In the genomic region with DNA sequence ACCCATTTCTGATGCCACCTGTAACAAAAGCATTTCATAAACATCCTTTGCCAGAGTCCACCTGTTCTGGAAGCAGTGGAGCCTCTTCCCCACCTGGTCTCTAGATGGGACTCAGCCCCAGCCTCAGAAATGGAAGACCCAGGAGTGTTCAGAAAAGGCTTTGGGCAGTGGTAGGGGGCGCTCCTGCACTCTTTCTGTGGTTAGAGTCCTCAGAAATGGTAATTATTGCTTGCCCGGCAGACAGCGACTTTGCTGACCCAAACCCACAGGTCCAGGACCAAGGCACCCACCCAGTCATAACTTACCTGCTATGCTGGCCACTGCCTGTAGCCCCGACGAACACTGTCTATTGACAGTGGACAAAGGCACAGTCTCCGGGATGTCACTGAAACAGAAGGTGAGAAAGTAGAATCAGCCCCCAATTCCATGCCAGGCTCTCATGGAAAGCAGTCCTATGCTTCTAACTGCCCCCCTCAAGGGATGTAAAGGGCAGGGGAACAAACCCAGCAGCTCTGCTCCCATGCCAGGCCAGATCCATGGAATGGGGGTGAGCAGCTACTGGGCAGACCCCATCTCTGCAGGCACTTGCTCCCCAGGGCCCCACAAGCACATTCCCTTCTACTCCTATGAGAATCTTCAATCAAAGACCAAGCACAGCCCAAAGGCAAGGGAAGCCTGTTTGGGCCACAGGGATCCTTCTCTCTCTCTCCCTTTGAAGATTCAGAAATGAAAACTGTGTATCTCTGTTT, we compare ENCODE assay signal across 1 cellular context.
TF ChIP-seq lines count a peak whose summit lies in the region.

No MANE protein-coding gene starts in this region.

TF ChIP-seq in HepG2, 621 proteins besides CTCF, POLR2A, EP300 and RAD21 (continued from another document and continues in another):
- TF ChIP-seq, protein P1, sequence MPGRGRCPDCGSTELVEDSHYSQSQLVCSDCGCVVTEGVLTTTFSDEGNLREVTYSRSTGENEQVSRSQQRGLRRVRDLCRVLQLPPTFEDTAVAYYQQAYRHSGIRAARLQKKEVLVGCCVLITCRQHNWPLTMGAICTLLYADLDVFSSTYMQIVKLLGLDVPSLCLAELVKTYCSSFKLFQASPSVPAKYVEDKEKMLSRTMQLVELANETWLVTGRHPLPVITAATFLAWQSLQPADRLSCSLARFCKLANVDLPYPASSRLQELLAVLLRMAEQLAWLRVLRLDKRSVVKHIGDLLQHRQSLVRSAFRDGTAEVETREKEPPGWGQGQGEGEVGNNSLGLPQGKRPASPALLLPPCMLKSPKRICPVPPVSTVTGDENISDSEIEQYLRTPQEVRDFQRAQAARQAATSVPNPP (CRISPR knock-in tag; IDR thresholded peaks at IDR 0.05): 0 out of 2 replicates have a peak, but pooled peaks have one; percentile 54
- TF ChIP-seq, protein P2, sequence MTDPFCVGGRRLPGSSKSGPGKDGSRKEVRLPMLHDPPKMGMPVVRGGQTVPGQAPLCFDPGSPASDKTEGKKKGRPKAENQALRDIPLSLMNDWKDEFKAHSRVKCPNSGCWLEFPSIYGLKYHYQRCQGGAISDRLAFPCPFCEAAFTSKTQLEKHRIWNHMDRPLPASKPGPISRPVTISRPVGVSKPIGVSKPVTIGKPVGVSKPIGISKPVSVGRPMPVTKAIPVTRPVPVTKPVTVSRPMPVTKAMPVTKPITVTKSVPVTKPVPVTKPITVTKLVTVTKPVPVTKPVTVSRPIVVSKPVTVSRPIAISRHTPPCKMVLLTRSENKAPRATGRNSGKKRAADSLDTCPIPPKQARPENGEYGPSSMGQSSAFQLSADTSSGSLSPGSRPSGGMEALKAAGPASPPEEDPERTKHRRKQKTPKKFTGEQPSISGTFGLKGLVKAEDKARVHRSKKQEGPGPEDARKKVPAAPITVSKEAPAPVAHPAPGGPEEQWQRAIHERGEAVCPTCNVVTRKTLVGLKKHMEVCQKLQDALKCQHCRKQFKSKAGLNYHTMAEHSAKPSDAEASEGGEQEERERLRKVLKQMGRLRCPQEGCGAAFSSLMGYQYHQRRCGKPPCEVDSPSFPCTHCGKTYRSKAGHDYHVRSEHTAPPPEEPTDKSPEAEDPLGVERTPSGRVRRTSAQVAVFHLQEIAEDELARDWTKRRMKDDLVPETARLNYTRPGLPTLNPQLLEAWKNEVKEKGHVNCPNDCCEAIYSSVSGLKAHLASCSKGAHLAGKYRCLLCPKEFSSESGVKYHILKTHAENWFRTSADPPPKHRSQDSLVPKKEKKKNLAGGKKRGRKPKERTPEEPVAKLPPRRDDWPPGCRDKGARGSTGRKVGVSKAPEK (CRISPR knock-in tag; IDR thresholded peaks at IDR 0.05; ENCODE audit: borderline replicate concordance): no peak
- TF ChIP-seq ZNF446 (CRISPR knock-in tag; IDR thresholded peaks at IDR 0.05) (no peak), HOXA7 (CRISPR knock-in tag; IDR thresholded peaks at IDR 0.05) (no peak), EHMT2 (IDR thresholded peaks at IDR 0.05; ENCODE audit: borderline replicate concordance, low read depth, low read length) (no peak), ZNF34 (CRISPR knock-in tag; IDR thresholded peaks at IDR 0.05; ENCODE audit: borderline replicate concordance) (no peak), YEATS4 (CRISPR knock-in tag; IDR thresholded peaks at IDR 0.05; ENCODE audit: borderline replicate concordance) (no peak), AGO2 (optimal IDR thresholded peaks at IDR 0.05; ENCODE audit: low read depth, low read length) (peak; percentile 13), PHF5A (CRISPR knock-in tag; IDR thresholded peaks at IDR 0.05; ENCODE audit: low read depth, unreplicated experiment) (no peak), STAG1 (CRISPR knock-in tag; IDR thresholded peaks at IDR 0.05) (peak; percentile 54), ZNF607 (CRISPR knock-in tag; IDR thresholded peaks at IDR 0.05; ENCODE audit: borderline replicate concordance) (no peak), RAD51 (IDR thresholded peaks at IDR 0.05; ENCODE audit: borderline replicate concordance) (no peak), WIZ (CRISPR knock-in tag; IDR thresholded peaks at IDR 0.05) (no peak), MZF1 (CRISPR knock-in tag; IDR thresholded peaks at IDR 0.05; ENCODE audit: borderline replicate concordance) (no peak), ZNF20 (CRISPR knock-in tag; IDR thresholded peaks at IDR 0.05) (no peak), NRL (CRISPR knock-in tag; IDR thresholded peaks at IDR 0.05; ENCODE audit: borderline replicate concordance) (no peak), ZNF891 (CRISPR knock-in tag; IDR thresholded peaks at IDR 0.05) (peak; percentile 65; the same call in 1 of the 2 replicates), ZNF619 (CRISPR knock-in tag; IDR thresholded peaks at IDR 0.05) (no peak), EED (CRISPR knock-in tag; IDR thresholded peaks at IDR 0.05) (no peak), ZNF879 (CRISPR knock-in tag; IDR thresholded peaks at IDR 0.05) (no peak), HOXA5 (CRISPR knock-in tag; IDR thresholded peaks at IDR 0.05) (no peak), ZSCAN20 (CRISPR knock-in tag; IDR thresholded peaks at IDR 0.05; ENCODE audit: borderline replicate concordance) (no peak), ZNF660 (CRISPR knock-in tag; IDR thresholded peaks at IDR 0.05; ENCODE audit: borderline replicate concordance, low read depth) (no peak), ZSCAN29 (CRISPR knock-in tag; conservative IDR thresholded peaks at IDR 0.05) (no peak), ATAD3A (CRISPR knock-in tag; IDR thresholded peaks at IDR 0.05) (no peak), ZNF124 (CRISPR knock-in tag; IDR thresholded peaks at IDR 0.05) (no peak)
- TF ChIP-seq, protein P3, sequence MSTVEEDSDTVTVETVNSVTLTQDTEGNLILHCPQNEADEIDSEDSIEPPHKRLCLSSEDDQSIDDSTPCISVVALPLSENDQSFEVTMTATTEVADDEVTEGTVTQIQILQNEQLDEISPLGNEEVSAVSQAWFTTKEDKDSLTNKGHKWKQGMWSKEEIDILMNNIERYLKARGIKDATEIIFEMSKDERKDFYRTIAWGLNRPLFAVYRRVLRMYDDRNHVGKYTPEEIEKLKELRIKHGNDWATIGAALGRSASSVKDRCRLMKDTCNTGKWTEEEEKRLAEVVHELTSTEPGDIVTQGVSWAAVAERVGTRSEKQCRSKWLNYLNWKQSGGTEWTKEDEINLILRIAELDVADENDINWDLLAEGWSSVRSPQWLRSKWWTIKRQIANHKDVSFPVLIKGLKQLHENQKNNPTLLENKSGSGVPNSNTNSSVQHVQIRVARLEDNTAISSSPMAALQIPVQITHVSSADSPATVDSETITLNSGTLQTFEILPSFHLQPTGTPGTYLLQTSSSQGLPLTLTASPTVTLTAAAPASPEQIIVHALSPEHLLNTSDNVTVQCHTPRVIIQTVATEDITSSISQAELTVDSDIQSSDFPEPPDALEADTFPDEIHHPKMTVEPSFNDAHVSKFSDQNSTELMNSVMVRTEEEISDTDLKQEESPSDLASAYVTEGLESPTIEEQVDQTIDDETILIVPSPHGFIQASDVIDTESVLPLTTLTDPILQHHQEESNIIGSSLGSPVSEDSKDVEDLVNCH (CRISPR knock-in tag; IDR thresholded peaks at IDR 0.05): no peak
- TF ChIP-seq, protein P4, sequence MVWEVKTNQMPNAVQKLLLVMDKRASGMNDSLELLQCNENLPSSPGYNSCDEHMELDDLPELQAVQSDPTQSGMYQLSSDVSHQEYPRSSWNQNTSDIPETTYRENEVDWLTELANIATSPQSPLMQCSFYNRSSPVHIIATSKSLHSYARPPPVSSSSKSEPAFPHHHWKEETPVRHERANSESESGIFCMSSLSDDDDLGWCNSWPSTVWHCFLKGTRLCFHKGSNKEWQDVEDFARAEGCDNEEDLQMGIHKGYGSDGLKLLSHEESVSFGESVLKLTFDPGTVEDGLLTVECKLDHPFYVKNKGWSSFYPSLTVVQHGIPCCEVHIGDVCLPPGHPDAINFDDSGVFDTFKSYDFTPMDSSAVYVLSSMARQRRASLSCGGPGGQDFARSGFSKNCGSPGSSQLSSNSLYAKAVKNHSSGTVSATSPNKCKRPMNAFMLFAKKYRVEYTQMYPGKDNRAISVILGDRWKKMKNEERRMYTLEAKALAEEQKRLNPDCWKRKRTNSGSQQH (CRISPR knock-in tag; IDR thresholded peaks at IDR 0.05; ENCODE audit: low read depth): no peak
- TF ChIP-seq, protein P5, sequence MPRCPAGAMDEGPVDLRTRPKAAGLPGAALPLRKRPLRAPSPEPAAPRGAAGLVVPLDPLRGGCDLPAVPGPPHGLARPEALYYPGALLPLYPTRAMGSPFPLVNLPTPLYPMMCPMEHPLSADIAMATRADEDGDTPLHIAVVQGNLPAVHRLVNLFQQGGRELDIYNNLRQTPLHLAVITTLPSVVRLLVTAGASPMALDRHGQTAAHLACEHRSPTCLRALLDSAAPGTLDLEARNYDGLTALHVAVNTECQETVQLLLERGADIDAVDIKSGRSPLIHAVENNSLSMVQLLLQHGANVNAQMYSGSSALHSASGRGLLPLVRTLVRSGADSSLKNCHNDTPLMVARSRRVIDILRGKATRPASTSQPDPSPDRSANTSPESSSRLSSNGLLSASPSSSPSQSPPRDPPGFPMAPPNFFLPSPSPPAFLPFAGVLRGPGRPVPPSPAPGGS (CRISPR knock-in tag; IDR thresholded peaks at IDR 0.05): no peak
- TF ChIP-seq, protein P6, sequence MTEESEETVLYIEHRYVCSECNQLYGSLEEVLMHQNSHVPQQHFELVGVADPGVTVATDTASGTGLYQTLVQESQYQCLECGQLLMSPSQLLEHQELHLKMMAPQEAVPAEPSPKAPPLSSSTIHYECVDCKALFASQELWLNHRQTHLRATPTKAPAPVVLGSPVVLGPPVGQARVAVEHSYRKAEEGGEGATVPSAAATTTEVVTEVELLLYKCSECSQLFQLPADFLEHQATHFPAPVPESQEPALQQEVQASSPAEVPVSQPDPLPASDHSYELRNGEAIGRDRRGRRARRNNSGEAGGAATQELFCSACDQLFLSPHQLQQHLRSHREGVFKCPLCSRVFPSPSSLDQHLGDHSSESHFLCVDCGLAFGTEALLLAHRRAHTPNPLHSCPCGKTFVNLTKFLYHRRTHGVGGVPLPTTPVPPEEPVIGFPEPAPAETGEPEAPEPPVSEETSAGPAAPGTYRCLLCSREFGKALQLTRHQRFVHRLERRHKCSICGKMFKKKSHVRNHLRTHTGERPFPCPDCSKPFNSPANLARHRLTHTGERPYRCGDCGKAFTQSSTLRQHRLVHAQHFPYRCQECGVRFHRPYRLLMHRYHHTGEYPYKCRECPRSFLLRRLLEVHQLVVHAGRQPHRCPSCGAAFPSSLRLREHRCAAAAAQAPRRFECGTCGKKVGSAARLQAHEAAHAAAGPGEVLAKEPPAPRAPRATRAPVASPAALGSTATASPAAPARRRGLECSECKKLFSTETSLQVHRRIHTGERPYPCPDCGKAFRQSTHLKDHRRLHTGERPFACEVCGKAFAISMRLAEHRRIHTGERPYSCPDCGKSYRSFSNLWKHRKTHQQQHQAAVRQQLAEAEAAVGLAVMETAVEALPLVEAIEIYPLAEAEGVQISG (CRISPR knock-in tag; IDR thresholded peaks at IDR 0.05): no peak
- TF ChIP-seq, protein P7, sequence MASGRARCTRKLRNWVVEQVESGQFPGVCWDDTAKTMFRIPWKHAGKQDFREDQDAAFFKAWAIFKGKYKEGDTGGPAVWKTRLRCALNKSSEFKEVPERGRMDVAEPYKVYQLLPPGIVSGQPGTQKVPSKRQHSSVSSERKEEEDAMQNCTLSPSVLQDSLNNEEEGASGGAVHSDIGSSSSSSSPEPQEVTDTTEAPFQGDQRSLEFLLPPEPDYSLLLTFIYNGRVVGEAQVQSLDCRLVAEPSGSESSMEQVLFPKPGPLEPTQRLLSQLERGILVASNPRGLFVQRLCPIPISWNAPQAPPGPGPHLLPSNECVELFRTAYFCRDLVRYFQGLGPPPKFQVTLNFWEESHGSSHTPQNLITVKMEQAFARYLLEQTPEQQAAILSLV (CRISPR knock-in tag; IDR thresholded peaks at IDR 0.05; ENCODE audit: borderline replicate concordance): no peak
- TF ChIP-seq, protein P8, sequence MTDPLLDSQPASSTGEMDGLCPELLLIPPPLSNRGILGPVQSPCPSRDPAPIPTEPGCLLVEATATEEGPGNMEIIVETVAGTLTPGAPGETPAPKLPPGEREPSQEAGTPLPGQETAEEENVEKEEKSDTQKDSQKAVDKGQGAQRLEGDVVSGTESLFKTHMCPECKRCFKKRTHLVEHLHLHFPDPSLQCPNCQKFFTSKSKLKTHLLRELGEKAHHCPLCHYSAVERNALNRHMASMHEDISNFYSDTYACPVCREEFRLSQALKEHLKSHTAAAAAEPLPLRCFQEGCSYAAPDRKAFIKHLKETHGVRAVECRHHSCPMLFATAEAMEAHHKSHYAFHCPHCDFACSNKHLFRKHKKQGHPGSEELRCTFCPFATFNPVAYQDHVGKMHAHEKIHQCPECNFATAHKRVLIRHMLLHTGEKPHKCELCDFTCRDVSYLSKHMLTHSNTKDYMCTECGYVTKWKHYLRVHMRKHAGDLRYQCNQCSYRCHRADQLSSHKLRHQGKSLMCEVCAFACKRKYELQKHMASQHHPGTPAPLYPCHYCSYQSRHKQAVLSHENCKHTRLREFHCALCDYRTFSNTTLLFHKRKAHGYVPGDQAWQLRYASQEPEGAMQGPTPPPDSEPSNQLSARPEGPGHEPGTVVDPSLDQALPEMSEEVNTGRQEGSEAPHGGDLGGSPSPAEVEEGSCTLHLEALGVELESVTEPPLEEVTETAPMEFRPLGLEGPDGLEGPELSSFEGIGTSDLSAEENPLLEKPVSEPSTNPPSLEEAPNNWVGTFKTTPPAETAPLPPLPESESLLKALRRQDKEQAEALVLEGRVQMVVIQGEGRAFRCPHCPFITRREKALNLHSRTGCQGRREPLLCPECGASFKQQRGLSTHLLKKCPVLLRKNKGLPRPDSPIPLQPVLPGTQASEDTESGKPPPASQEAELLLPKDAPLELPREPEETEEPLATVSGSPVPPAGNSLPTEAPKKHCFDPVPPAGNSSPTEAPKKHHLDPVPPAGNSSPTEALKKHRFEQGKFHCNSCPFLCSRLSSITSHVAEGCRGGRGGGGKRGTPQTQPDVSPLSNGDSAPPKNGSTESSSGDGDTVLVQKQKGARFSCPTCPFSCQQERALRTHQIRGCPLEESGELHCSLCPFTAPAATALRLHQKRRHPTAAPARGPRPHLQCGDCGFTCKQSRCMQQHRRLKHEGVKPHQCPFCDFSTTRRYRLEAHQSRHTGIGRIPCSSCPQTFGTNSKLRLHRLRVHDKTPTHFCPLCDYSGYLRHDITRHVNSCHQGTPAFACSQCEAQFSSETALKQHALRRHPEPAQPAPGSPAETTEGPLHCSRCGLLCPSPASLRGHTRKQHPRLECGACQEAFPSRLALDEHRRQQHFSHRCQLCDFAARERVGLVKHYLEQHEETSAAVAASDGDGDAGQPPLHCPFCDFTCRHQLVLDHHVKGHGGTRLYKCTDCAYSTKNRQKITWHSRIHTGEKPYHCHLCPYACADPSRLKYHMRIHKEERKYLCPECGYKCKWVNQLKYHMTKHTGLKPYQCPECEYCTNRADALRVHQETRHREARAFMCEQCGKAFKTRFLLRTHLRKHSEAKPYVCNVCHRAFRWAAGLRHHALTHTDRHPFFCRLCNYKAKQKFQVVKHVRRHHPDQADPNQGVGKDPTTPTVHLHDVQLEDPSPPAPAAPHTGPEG (CRISPR knock-in tag; IDR thresholded peaks at IDR 0.05): no peak
- TF ChIP-seq, protein P9, sequence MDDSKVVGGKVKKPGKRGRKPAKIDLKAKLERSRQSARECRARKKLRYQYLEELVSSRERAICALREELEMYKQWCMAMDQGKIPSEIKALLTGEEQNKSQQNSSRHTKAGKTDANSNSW (CRISPR knock-in tag; IDR thresholded peaks at IDR 0.05; ENCODE audit: borderline replicate concordance): no peak
- TF ChIP-seq, protein P10, sequence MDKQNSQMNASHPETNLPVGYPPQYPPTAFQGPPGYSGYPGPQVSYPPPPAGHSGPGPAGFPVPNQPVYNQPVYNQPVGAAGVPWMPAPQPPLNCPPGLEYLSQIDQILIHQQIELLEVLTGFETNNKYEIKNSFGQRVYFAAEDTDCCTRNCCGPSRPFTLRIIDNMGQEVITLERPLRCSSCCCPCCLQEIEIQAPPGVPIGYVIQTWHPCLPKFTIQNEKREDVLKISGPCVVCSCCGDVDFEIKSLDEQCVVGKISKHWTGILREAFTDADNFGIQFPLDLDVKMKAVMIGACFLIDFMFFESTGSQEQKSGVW (CRISPR knock-in tag; IDR thresholded peaks at IDR 0.05; ENCODE audit: borderline replicate concordance): no peak
